ENCODE assay signal across 17 cellular contexts in the genomic region with DNA sequence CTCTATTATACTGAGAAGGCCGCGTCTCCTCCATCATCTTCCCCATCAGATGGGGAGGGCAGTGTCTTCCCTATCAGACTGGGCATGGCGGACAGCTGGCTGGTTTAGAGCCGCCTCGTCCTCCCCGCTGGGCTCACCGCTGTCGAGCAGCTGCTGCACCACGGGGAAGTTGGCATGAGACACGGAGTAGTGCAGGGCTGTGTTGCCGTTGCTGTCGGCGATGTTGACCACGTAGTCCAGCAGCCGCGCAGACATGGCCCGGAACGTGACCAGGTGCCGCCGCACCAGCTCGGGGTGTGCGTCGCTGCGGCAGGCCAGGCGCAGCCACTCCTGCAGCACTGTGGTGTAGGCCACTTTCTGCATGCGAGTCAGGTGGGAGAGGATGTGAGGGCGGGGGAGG. TPM values are rescaled to one million over a fixed set of nuclear protein-coding genes. Genes with fewer than 3 reads are reported as not detected.
DNase-seq lines count a peak whose midpoint lies in the region; ATAC-seq and TF ChIP-seq lines count a peak whose summit lies in the region.
"Had no signal": no experiment of that assay in that cellular context is flagged by ENCODE, and none has a peak within 500 bp of the region (broad histone marks: within the 10 kb centered on the region; RNA-seq: fewer than 3 reads in every experiment).

No MANE protein-coding gene starts in this region.

- H3K36me3 ChIP-seq in gastroesophageal sphincter = peaks cover 0 to 96% of the 10 kb centered on the region in 2 donors
- H3K36me3 ChIP-seq in stomach smooth muscle (ENCODE audit: control insufficient read depth in 2 of 2, insufficient read depth in 2 of 2, low read length in 2 of 2) = peaks cover 66 to 71% of the 10 kb centered on the region in 2 donors
- H3K36me3 ChIP-seq in spleen = peaks cover 0 to 90% (median 16%) of the 10 kb centered on the region in 6 donors

- intact Hi-C loops in cardiac septum (cut with DNase I) = no loop called here
- intact Hi-C loops in Right ventricle myocardium superior (cut with DNase I) = no loop called here
- intact Hi-C loops in spleen (cut with DNase I; ENCODE audit: low total_unique reads) = no loop called here

- DNase-seq in cardiac septum (ENCODE audit: low spot score) = peak; percentile 64
- no peak for DNase-seq in Right ventricle myocardium superior
- DNase-seq in NCI-H2171 (lab: John Stamatoyannopoulos, UW) = peak; percentile 44
- DNase-seq in T1000 (lab: John Stamatoyannopoulos, UW) = no peak
- DNase-seq in AML-193 (lab: John Stamatoyannopoulos, UW) = no peak
- no peak for DNase-seq in spleen
- DNase-seq: HCEC 1CT, NCI-H1694 treated with DMSO at 0.1 percent for 48 hours, NCI-H345, NCI-H524 treated with DMSO at 0.1 percent for 48 hours, SHP77, SW 1271 had no signal

- H3K9me3 ChIP-seq in gastroesophageal sphincter (no peaks in the 10 kb centered on the region), stomach smooth muscle (ENCODE audit: control insufficient read depth in 2 of 2, low read length in 2 of 2) (no peaks in the 10 kb centered on the region), spleen (no peaks in the 10 kb centered on the region)

- ATAC-seq in Right ventricle myocardium superior (ENCODE audit: poor library complexity) (no peak), gastroesophageal sphincter (no peak)
- ATAC-seq: GM23338 had no signal

- H3K4me1 ChIP-seq in gastroesophageal sphincter = peaks cover 0 to 61% (median 10%) of the 10 kb centered on the region in 3 donors
- peaks cover 22% of the 10 kb centered on the region for H3K4me1 ChIP-seq in stomach smooth muscle (ENCODE audit: control insufficient read depth, insufficient read depth, low read length)
- peaks cover 0 to 9% (median 1%) of the 10 kb centered on the region in 6 donors for H3K4me1 ChIP-seq in spleen

- TF ChIP-seq CTCF in gastroesophageal sphincter (IDR thresholded peaks at IDR 0.05) (no peak), spleen (IDR thresholded peaks at IDR 0.05 in 8 of 11, conservative IDR thresholded peaks at IDR 0.05 in 3 of 11) (no peak)

- H3K27ac ChIP-seq in gastroesophageal sphincter (peak overlapping the region in 3 of 4 donors; percentile 56 to 95 (median 86)), stomach smooth muscle (ENCODE audit: low read length) (peak overlapping the region; percentile 37), spleen (no peak overlapping the region)
- H3K27ac ChIP-seq: HL-60, KMS-11 had no signal

- H3K4me3 ChIP-seq in gastroesophageal sphincter (no peak overlapping the region), stomach smooth muscle (ENCODE audit: low read length in 2 of 2) (no peak overlapping the region), spleen (no peak overlapping the region)
- H3K4me3 ChIP-seq: GM23338 had no signal

- TF ChIP-seq POLR2A in gastroesophageal sphincter (IDR thresholded peaks at IDR 0.05) (no peak), spleen (IDR thresholded peaks at IDR 0.05) (no peak)

- H3K9ac ChIP-seq in stomach smooth muscle (ENCODE audit: low read length in 2 of 2) = no peak overlapping the region
- H3K9ac ChIP-seq: KMS-11 had no signal

- H3K27me3 ChIP-seq in gastroesophageal sphincter = no peaks in the 10 kb centered on the region
- H3K27me3 ChIP-seq in stomach smooth muscle (ENCODE audit: control insufficient read depth in 1 of 2, insufficient read depth in 2 of 2, low read length in 2 of 2) = no peaks in the 10 kb centered on the region
- H3K27me3 ChIP-seq in spleen (replicated peaks in 1 of 7) = peaks cover 0 to 15% (median 0%) of the 10 kb centered on the region in 7 donors

- no peak for TF ChIP-seq EP300 in gastroesophageal sphincter (IDR thresholded peaks at IDR 0.05)

- WGBS in gastroesophageal sphincter (ENCODE audit: low coverage in 1 of 2), 2 donors = 88 to 93% methylated on average over 5 to 12 of the region's 27 CpGs
- 87 to 97% (median 93%) methylated on average over 21 to 27 of the region's 27 CpGs for WGBS in spleen, 5 donors

RNA-seq across cellular contexts. Expression of gene SPC24, which starts 18.8 kb away (rescaled TPM):
- 3.8 TPM for total RNA-seq in cardiac septum
- 6.7 TPM for total RNA-seq in Right ventricle myocardium superior
- total RNA-seq in gastroesophageal sphincter = 1 to 10 TPM; 4.2 to 6.8 (median 5.7) TPM
- 1 to 10 TPM; 2.0 to 9.7 (median 3.6) TPM for total RNA-seq in spleen
- polyA plus RNA-seq in spleen = 1 to 10 TPM; 1.7 to 4.4 (median 3.9) TPM

RNA-seq across cellular contexts. Expression of gene KANK2, which starts 23.0 kb away (rescaled TPM):
- total RNA-seq in cardiac septum (499 TPM), Right ventricle myocardium superior (383 TPM), gastroesophageal sphincter (1,000 to 10,000 TPM in 3 of 4 donors, 100 to 1,000 TPM in 1; 913 to 1,808 (median 1,065) TPM), spleen (100 to 1,000 TPM in 4 of 7 donors, 10 to 100 TPM in 3; 47.7 to 144 (median 117) TPM)
- 10 to 100 TPM; 16.3 to 34.9 (median 20.1) TPM for polyA plus RNA-seq in spleen

Comparison
In these comparisons a context has a peak if more than half of its experiments do, and no peak if none do; other contexts are left out.
1. DNase-seq: peak in cardiac septum (single experiment) and NCI-H2171 (single experiment); none in Right ventricle myocardium superior (single experiment), T1000 (single experiment), AML-193 (0 of 2) and spleen (single experiment).
2. H3K27ac ChIP-seq: peak in gastroesophageal sphincter (3 of 4) and stomach smooth muscle (single experiment); none in spleen (0 of 8).